In genomic region chr9:106482733-106483132, GRCh38 we compare ENCODE assay signal across 13 cellular contexts.
DNase-seq lines count a peak whose midpoint lies in the region; ATAC-seq and TF ChIP-seq lines count a peak whose summit lies in the region.
"Had no signal": no experiment of that assay in that cellular context is flagged by ENCODE, and none has a peak within 500 bp of the region (broad histone marks: within the 10 kb centered on the region; RNA-seq: fewer than 3 reads in every experiment).

No MANE protein-coding gene starts in this region.

- H3K4me1 ChIP-seq in mesenchymal stem cell (ENCODE audit: control insufficient read depth, insufficient read depth, low read depth, low read length) (no peaks in the 10 kb centered on the region), Peyer's patch (no peaks in the 10 kb centered on the region)
- H3K4me1 ChIP-seq: breast epithelium had no signal

- no peak overlapping the region for H3K18ac ChIP-seq in mesenchymal stem cell (ENCODE audit: low read depth in 1 of 2, low read length in 2 of 2)

- no peak overlapping the region for H2BK120ac ChIP-seq in mesenchymal stem cell (ENCODE audit: low read depth, low read length)

- no peaks in the 10 kb centered on the region for H3K36me3 ChIP-seq in mesenchymal stem cell (ENCODE audit: control insufficient read depth in 1 of 2, insufficient read depth in 2 of 2, low read depth in 1 of 2, low read length in 2 of 2)
- H3K36me3 ChIP-seq in Peyer's patch = no peaks in the 10 kb centered on the region
- H3K36me3 ChIP-seq: breast epithelium, tibial nerve had no signal

- H3K14ac ChIP-seq in mesenchymal stem cell (ENCODE audit: low read length in 2 of 2) = no peak overlapping the region

- H4K91ac ChIP-seq in mesenchymal stem cell (ENCODE audit: low read length) = no peak overlapping the region

- ATAC-seq in GM18502 (IDR thresholded peaks at IDR 0.05; ENCODE audit: poor library complexity, unreplicated experiment) = peak; percentile 73
- peak; percentile 68 for ATAC-seq in HG02981 (IDR thresholded peaks at IDR 0.05; ENCODE audit: unreplicated experiment)
- ATAC-seq: activated T-cell treated with anti-CD3 and anti-CD28 coated beads, Interleukin-2, amount 50 U/mL, for 4 hours had no signal

- CTCF ChIA-PET in RWPE1 (lab: Yijun Ruan, JAX) = interaction anchor here (0.6 kb wide), 1 partner anchor 70 kb away, joined by 3 read pairs; no protein-coding TSS in a partner anchor

- H3K27ac ChIP-seq in RWPE1 (no peak overlapping the region), mesenchymal stem cell (ENCODE audit: low read length, poor library complexity, severe bottlenecking) (no peak overlapping the region), Peyer's patch (no peak overlapping the region)
- H3K27ac ChIP-seq: breast epithelium, tibial nerve had no signal

- no peak overlapping the region for H3K23ac ChIP-seq in mesenchymal stem cell (ENCODE audit: low read length in 2 of 2)

- H2AK5ac ChIP-seq in mesenchymal stem cell (ENCODE audit: low read length, severe bottlenecking) = no peak overlapping the region

- no peak overlapping the region for H2AFZ ChIP-seq in mesenchymal stem cell (ENCODE audit: low read depth, low read length)

- TF ChIP-seq CTCF in RWPE1 (conservative IDR thresholded peaks at IDR 0.05; ENCODE audit: low read depth) (no peak), Peyer's patch (IDR thresholded peaks at IDR 0.05) (no peak)

- H3K79me1 ChIP-seq in mesenchymal stem cell (replicated peaks; ENCODE audit: low read length, poor library complexity, severe bottlenecking) = no peaks in the 10 kb centered on the region

- H3K9me3 ChIP-seq in mesenchymal stem cell (ENCODE audit: control insufficient read depth, low read length) = no peaks in the 10 kb centered on the region
- H3K9me3 ChIP-seq in Peyer's patch = no peaks in the 10 kb centered on the region
- H3K9me3 ChIP-seq: breast epithelium, tibial nerve had no signal

- no peak overlapping the region for H2BK12ac ChIP-seq in mesenchymal stem cell (ENCODE audit: low read length in 2 of 2)

- H4K8ac ChIP-seq in mesenchymal stem cell (ENCODE audit: low read length) = no peak overlapping the region

- POLR2A ChIA-PET in RWPE1 (lab: Yijun Ruan, JAX; ENCODE audit: low non-redundant PET) = no interaction called here

- no peak overlapping the region for H3K4me2 ChIP-seq in mesenchymal stem cell (ENCODE audit: low read length, poor library complexity, severe bottlenecking)

- no peak overlapping the region for H3K9ac ChIP-seq in mesenchymal stem cell (ENCODE audit: low read length)

- no peak overlapping the region for H3K4ac ChIP-seq in mesenchymal stem cell (ENCODE audit: low read depth in 1 of 2, low read length in 2 of 2)

- no peak overlapping the region for H2BK15ac ChIP-seq in mesenchymal stem cell (ENCODE audit: low read depth, poor library complexity, severe bottlenecking)

- no peak for TF ChIP-seq POLR2A in Peyer's patch (IDR thresholded peaks at IDR 0.05)

- H3K4me3 ChIP-seq in mesenchymal stem cell (ENCODE audit: insufficient read depth in 1 of 2, low read depth in 1 of 2, low read length in 2 of 2) = no peak overlapping the region
- H3K4me3 ChIP-seq in Peyer's patch = no peak overlapping the region
- H3K4me3 ChIP-seq: breast epithelium, tibial nerve had no signal

- H2BK5ac ChIP-seq in mesenchymal stem cell (ENCODE audit: low read depth, low read length, poor library complexity, severe bottlenecking) = no peak overlapping the region

- no peaks in the 10 kb centered on the region for H3K27me3 ChIP-seq in mesenchymal stem cell (ENCODE audit: control insufficient read depth in 1 of 2, insufficient read depth in 1 of 2, low read length in 2 of 2)
- no peaks in the 10 kb centered on the region for H3K27me3 ChIP-seq in Peyer's patch
- H3K27me3 ChIP-seq: breast epithelium, tibial nerve had no signal

- DNase-seq in RWPE1 (ENCODE audit: low spot score) = peak; percentile 43
- DNase-seq in mesenchymal stem cell = peak; percentile 30
- no peak for DNase-seq in Peyer's patch
- no peak for DNase-seq in HuH-7 (ENCODE audit: low spot score)
- no peak for DNase-seq in T-helper 2 cell
- DNase-seq: activated B cell treated with CpG ODN at 0.5 μM for 24 hours; activated T-cell treated with anti-CD3 and anti-CD28 coated beads, Interleukin-2, amount 50 U/mL, for 4 hours; DMS 273 treated with DMSO at 0.1 percent for 48 hours; H7 had no signal

Comparison
In these comparisons a context has a peak if more than half of its experiments do, and no peak if none do; other contexts are left out.
1. DNase-seq: peak in RWPE1 (single experiment) and mesenchymal stem cell (single experiment); none in Peyer's patch (0 of 3), HuH-7 (single experiment) and T-helper 2 cell (0 of 5).